Comparison of ENCODE assay signal across 9 cellular contexts in the genomic region with DNA sequence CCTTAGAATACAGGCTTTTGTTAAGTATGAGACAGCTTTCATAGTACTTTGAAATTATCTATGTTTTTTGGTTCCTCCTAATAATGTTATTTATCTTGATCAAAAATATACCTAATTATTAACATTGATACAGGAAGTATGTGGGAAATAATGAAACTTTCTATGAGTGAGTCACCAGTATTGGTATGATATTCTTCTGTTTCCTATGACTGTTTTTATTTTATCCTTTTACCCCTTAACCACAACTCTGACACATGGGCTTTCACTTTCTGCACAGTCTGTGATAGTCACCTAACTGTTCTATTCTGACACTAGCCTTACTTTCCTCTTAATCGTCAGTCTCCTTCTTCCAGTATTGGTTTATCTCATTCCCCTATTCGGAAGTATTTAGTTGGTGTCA. TPM values are rescaled to one million over a fixed set of nuclear protein-coding genes. Genes with fewer than 3 reads are reported as not detected.
DNase-seq lines count a peak whose midpoint lies in the region; ATAC-seq and TF ChIP-seq lines count a peak whose summit lies in the region.
"Had no signal": no experiment of that assay in that cellular context is flagged by ENCODE, and none has a peak within 500 bp of the region (broad histone marks: within the 10 kb centered on the region; RNA-seq: fewer than 3 reads in every experiment).

No MANE protein-coding gene starts in this region.

- H3K4me3 ChIP-seq in NB4 (ENCODE audit: low read depth, low read length) = no peak overlapping the region
- H3K4me3 ChIP-seq: SJSA1 had no signal

- H3K27ac Mint-ChIP-seq in progenitor cell of endocrine pancreas = no peak overlapping the region

- H3K4me1 Mint-ChIP-seq in progenitor cell of endocrine pancreas (ENCODE audit: low read depth) = peaks cover 2% of the 10 kb centered on the region

- peaks cover 8% of the 10 kb centered on the region for H3K36me3 Mint-ChIP-seq in progenitor cell of endocrine pancreas (ENCODE audit: insufficient read depth)

- H3K9me3 Mint-ChIP-seq in progenitor cell of endocrine pancreas (ENCODE audit: low read depth) = no peaks in the 10 kb centered on the region

- DNase-seq in NB4 (ENCODE audit: low read depth) (peak; percentile 41), HuH-7.5 (ENCODE audit: low spot score) (no peak), KG1 (lab: John Stamatoyannopoulos, UW) (no peak), DMS53 (lab: John Stamatoyannopoulos, UW) (no peak), progenitor cell of endocrine pancreas (ENCODE audit: low spot score, unreplicated experiment) (no peak)
- DNase-seq in effector CD4-positive, alpha-beta T cell = peak; percentile 6

- H3K27me3 Mint-ChIP-seq in progenitor cell of endocrine pancreas = no peaks in the 10 kb centered on the region

- no peak for TF ChIP-seq POLR2A in NB4 (IDR thresholded peaks at IDR 0.05; ENCODE audit: extremely low read depth, insufficient read length)

- ATAC-seq in GM18868 (IDR thresholded peaks at IDR 0.05; ENCODE audit: unreplicated experiment) = peak; percentile 66
- ATAC-seq in HG02623 (IDR thresholded peaks at IDR 0.05; ENCODE audit: unreplicated experiment) = peak; percentile 40

- no peak overlapping the region for H3K4me3 Mint-ChIP-seq in progenitor cell of endocrine pancreas (ENCODE audit: low read depth)

- TF ChIP-seq CTCF in NB4 (IDR thresholded peaks at IDR 0.05; ENCODE audit: low read depth, low read length) (no peak), progenitor cell of endocrine pancreas (IDR thresholded peaks at IDR 0.05; ENCODE audit: unreplicated experiment) (no peak)

RNA-seq across cellular contexts. Expression of a gene that starts 4.7 kb away (rescaled TPM):
- total RNA-seq in progenitor cell of endocrine pancreas = 10.5 and 14.0 TPM in 2 replicates

RNA-seq across cellular contexts. Expression of a gene that starts 14.3 kb away (rescaled TPM):
- 233 and 250 TPM in 2 replicates for total RNA-seq in progenitor cell of endocrine pancreas

Comparison
In these comparisons a context has a peak if more than half of its experiments do, and no peak if none do; other contexts are left out.
1. DNase-seq: peak in NB4 (single experiment) and effector CD4-positive, alpha-beta T cell (single experiment); none in HuH-7.5 (single experiment), KG1 (single experiment), DMS53 (single experiment) and progenitor cell of endocrine pancreas (single experiment).